In the genomic region with DNA sequence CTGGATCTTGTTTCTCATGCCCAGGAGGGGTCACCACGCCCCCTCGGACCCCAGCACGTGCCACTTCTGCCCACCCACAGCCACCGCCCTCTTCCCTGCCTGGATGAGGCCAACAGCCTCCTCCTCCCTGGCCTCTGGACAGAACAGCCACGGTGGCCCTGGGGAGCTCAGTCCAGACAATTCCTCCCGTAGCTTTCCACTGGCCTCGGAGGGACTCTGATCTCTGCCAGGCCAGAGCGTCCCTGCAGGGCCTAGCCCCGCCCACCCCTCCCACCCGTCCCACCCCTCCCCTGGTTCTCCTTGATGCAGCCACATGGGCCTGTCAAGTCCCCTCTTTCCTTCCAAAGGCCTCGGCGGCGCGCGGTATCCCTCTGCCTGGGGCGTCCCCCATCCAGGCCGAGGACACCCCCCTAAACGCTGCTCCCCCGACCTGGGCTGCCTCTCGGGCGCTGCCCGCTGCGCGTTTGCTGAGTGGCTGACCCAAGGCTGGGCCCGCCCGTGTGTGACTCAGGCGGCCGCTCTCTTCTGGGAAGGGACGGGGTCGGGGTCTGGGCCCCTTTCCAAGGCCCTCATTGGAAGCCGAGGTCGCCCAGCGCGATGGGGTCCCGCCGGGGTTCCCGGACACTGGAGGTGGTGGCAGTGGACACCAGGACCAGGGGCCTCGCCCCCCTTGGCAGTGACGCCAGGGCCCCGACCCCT, we compare ENCODE assay signal across 8 cellular contexts. TPM values are rescaled to one million over a fixed set of nuclear protein-coding genes. Genes with fewer than 3 reads are reported as not detected.
DNase-seq lines count a peak whose midpoint lies in the region; ATAC-seq and TF ChIP-seq lines count a peak whose summit lies in the region.

No MANE protein-coding gene starts in this region.

- no peak for TF ChIP-seq POLR2A in HCT116 (IDR thresholded peaks at IDR 0.05; ENCODE audit: borderline replicate concordance, extremely low read depth, insufficient read depth, insufficient read length)

- peak overlapping the region; percentile 69 for H3K9ac ChIP-seq in HCT116 (ENCODE audit: low read length)

- H2AFZ ChIP-seq in HCT116 (ENCODE audit: low read depth, low read length, poor library complexity, severe bottlenecking), result peak overlapping the region; percentile 26

- no peaks in the 10 kb centered on the region for H3K9me3 ChIP-seq in HCT116 (ENCODE audit: control insufficient read depth in 1 of 2, insufficient read depth in 1 of 2, low read depth in 1 of 2, low read length in 2 of 2)
- H3K9me3 ChIP-seq in right atrium auricular region, result no peaks in the 10 kb centered on the region

- peak overlapping the region; percentile 98 for H3K4me2 ChIP-seq in HCT116 (ENCODE audit: low read length)

- no peaks in the 10 kb centered on the region for H4K20me1 ChIP-seq in HCT116 (ENCODE audit: insufficient read depth)

- no peak for TF ChIP-seq RAD21 in HCT116 (IDR thresholded peaks at IDR 0.05; ENCODE audit: low read depth)

- H3K27me3 ChIP-seq in HCT116 (ENCODE audit: insufficient read depth, low read length) (no peaks in the 10 kb centered on the region), right atrium auricular region (no peaks in the 10 kb centered on the region)

- BruUV-seq in HCT116 (replicated peaks; lab: Mats Ljungman, UMichigan), result TSS peak; percentile 45

- peak overlapping the region; percentile 57; the same call in 1 of the 2 replicates for H3K27ac ChIP-seq in HCT116 (ENCODE audit: low read depth, low read length)
- peak overlapping the region; percentile 91 to 95 for H3K27ac ChIP-seq in right atrium auricular region

- RAD21 ChIA-PET in HCT116 (lab: Charles Lee; ENCODE audit: low non-redundant PET in 1 of 2, low total read pairs in 2 of 2, uncharacterized antibody in 2 of 2, unreplicated experiment in 2 of 2), result no interaction called here

- DNase-seq in NCI-H1417 (lab: John Stamatoyannopoulos, UW) (peak in 2 of 3 experiments; percentile 63 to 71), NCI-H1417 treated with DMSO at 0.1 percent for 48 hours (lab: John Stamatoyannopoulos, UW) (no peak), HCT116 (ENCODE audit: low read depth, low spot score) (no peak), NCI-H748 treated with DMSO at 0.1 percent for 48 hours (lab: John Stamatoyannopoulos, UW) (peak; percentile 5), astrocyte of the hippocampus (ENCODE audit: low read depth, low spot score) (peak; percentile 71), right atrium auricular region (ENCODE audit: low spot score) (peak; percentile 88), posterior cingulate gyrus (peak in 7 of 10 donors; percentile 18 to 91 (median 47)), NCI-H2171 treated with DMSO at 0.1 percent for 48 hours (lab: John Stamatoyannopoulos, UW) (no peak)

- H3K36me3 ChIP-seq in HCT116 (ENCODE audit: control insufficient read depth in 1 of 2, insufficient read depth in 2 of 2, low read length in 2 of 2) (no peaks in the 10 kb centered on the region), right atrium auricular region (no peaks in the 10 kb centered on the region)

- ATAC-seq in HCT116, result peak; percentile 42

- TF ChIP-seq CTCF in HCT116 (IDR thresholded peaks at IDR 0.05 in 2 of 3, conservative IDR thresholded peaks at IDR 0.05 in 1 of 3; ENCODE audit: borderline replicate concordance in 1 of 3, insufficient read depth in 1 of 3, low read depth in 2 of 3, low read length in 2 of 3) (no peak), right atrium auricular region (IDR thresholded peaks at IDR 0.05) (no peak)

- H3K79me2 ChIP-seq in HCT116 (ENCODE audit: insufficient read depth, low read length), result no peaks in the 10 kb centered on the region

- H3K4me1 ChIP-seq in HCT116 (ENCODE audit: control insufficient read depth in 1 of 2, insufficient read depth in 2 of 2, low read length in 2 of 2) (peaks cover 24 to 38% of the 10 kb centered on the region in 2 experiments; a peak in 3 of 4 replicates), right atrium auricular region (peaks cover 0 to 53% of the 10 kb centered on the region in 2 donors)

- CTCF ChIA-PET in HCT116 (lab: Charles Lee), result interaction anchor here (1.4 kb wide), 1 partner anchor 26 kb away, joined by 5 read pairs; no protein-coding TSS in a partner anchor

- intact Hi-C loops in HCT116 (cut with micrococcal nuclease), result no loop called here
- intact Hi-C loops in posterior cingulate gyrus (cut with DNase I), result loop anchor here (5.0 to 10.0 kb wide), 3 partner anchors 51 to 117 kb away; partner anchors contain the start of genes MDH2, POR, RHBDD2 and STYXL1

- POLR2A ChIA-PET in HCT116 (lab: Charles Lee), result interaction anchor here (0.9 kb wide), 1 partner anchor 127 kb away, joined by 3 read pairs; no protein-coding TSS in a partner anchor

- no peaks in the 10 kb centered on the region for H3K9me2 ChIP-seq in HCT116 (ENCODE audit: insufficient read depth)

- H3K4me3 ChIP-seq in HCT116 (replicated peaks in 1 of 2; ENCODE audit: low read depth in 1 of 2, low read length in 2 of 2) (peak overlapping the region; percentile 75 to 82), right atrium auricular region (peak overlapping the region; percentile 68 to 79)

TF ChIP-seq in HCT116, 20 proteins besides CTCF, POLR2A, EP300 and RAD21 (continues in another document):
- TF ChIP-seq ZNF274 (IDR thresholded peaks at IDR 0.05; ENCODE audit: low read depth, low read length) (no peak), FOSL1 (IDR thresholded peaks at IDR 0.05; ENCODE audit: low read depth) (no peak), REST (IDR thresholded peaks at IDR 0.05; ENCODE audit: low read depth) (no peak), YY1 (IDR thresholded peaks at IDR 0.05; ENCODE audit: extremely low read depth, insufficient replicate concordance, low read depth, low read length) (no peak), EZH2phosphoT487 (IDR thresholded peaks at IDR 0.05; ENCODE audit: borderline replicate concordance) (no peak), JUND (IDR thresholded peaks at IDR 0.05) (no peak), SIN3A (IDR thresholded peaks at IDR 0.05; ENCODE audit: low read depth) (no peak), MAX (IDR thresholded peaks at IDR 0.05) (no peak; the same call in 1 of the 2 replicates), TCF7L2 (IDR thresholded peaks at IDR 0.05; ENCODE audit: borderline replicate concordance, extremely low read depth, insufficient read depth, insufficient read length) (no peak), SRF (IDR thresholded peaks at IDR 0.05; ENCODE audit: low read depth) (no peak), ELF1 (IDR thresholded peaks at IDR 0.05; ENCODE audit: borderline replicate concordance, low read depth) (no peak), CEBPB (IDR thresholded peaks at IDR 0.05; ENCODE audit: low read depth) (no peak), EGR1 (IDR thresholded peaks at IDR 0.05; ENCODE audit: low read depth) (no peak), POLR2AphosphoS5 (IDR thresholded peaks at IDR 0.05; ENCODE audit: low read depth, low read length) (no peak), ZFX (IDR thresholded peaks at IDR 0.05) (no peak; the same call in 1 of the 2 replicates)
- TF ChIP-seq, protein P1, sequence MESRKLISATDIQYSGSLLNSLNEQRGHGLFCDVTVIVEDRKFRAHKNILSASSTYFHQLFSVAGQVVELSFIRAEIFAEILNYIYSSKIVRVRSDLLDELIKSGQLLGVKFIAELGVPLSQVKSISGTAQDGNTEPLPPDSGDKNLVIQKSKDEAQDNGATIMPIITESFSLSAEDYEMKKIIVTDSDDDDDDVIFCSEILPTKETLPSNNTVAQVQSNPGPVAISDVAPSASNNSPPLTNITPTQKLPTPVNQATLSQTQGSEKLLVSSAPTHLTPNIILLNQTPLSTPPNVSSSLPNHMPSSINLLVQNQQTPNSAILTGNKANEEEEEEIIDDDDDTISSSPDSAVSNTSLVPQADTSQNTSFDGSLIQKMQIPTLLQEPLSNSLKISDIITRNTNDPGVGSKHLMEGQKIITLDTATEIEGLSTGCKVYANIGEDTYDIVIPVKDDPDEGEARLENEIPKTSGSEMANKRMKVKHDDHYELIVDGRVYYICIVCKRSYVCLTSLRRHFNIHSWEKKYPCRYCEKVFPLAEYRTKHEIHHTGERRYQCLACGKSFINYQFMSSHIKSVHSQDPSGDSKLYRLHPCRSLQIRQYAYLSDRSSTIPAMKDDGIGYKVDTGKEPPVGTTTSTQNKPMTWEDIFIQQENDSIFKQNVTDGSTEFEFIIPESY (IDR thresholded peaks at IDR 0.05; ENCODE audit: extremely low read depth, insufficient replicate concordance, low read length), result no peak

RNA-seq across cellular contexts. Expression of gene TMEM120A, which starts 0.6 kb away (rescaled TPM):
- total RNA-seq in HCT116 (2021; ENCODE audit: unreplicated experiment) (25.9 TPM), right atrium auricular region (10 to 100 TPM; 35.3 to 50.0 TPM)
- polyA plus RNA-seq in HCT116 (2012), result 38.7 and 46.3 TPM in 2 replicates

RNA-seq across cellular contexts. Expression of gene STYXL1, which starts 54.0 kb away (rescaled TPM):
- total RNA-seq in HCT116 (2021; ENCODE audit: unreplicated experiment) (32.5 TPM), right atrium auricular region (10 to 100 TPM; 17.6 to 40.1 TPM)
- 32.6 and 41.3 TPM in 2 replicates for polyA plus RNA-seq in HCT116 (2012)

RNA-seq across cellular contexts. Expression of gene MDH2, which starts 54.1 kb away (rescaled TPM):
- total RNA-seq in HCT116 (2021; ENCODE audit: unreplicated experiment) (357 TPM), right atrium auricular region (100 to 1,000 TPM; 186 to 272 TPM)
- polyA plus RNA-seq in HCT116 (2012), result 302 and 322 TPM in 2 replicates

Comparison
In these comparisons a context has a peak if more than half of its experiments do, and no peak if none do; other contexts are left out.
1. DNase-seq: peak in NCI-H1417 (2 of 3), NCI-H748 treated with DMSO at 0.1 percent for 48 hours (single experiment), astrocyte of the hippocampus (single experiment), right atrium auricular region (single experiment) and posterior cingulate gyrus (7 of 10); none in NCI-H1417 treated with DMSO at 0.1 percent for 48 hours (single experiment), HCT116 (single experiment) and NCI-H2171 treated with DMSO at 0.1 percent for 48 hours (single experiment).